ENCODE assay signal across 8 cellular contexts in genomic region chr7:23544913-23545354, GRCh38. TPM values are rescaled to one million over a fixed set of nuclear protein-coding genes. Genes with fewer than 3 reads are reported as not detected.
DNase-seq lines count a peak whose midpoint lies in the region; ATAC-seq and TF ChIP-seq lines count a peak whose summit lies in the region.

No MANE protein-coding gene starts in this region.

- H3K9me3 ChIP-seq in neural cell (ENCODE audit: low read length), result no peaks in the 10 kb centered on the region

- H3K4me3 ChIP-seq in astrocyte of the cerebellum (ENCODE audit: low read depth, low read length) (no peak overlapping the region), neural cell (ENCODE audit: low read length) (no peak overlapping the region)

- H2AFZ ChIP-seq in neural cell (ENCODE audit: low read depth, low read length), result no peak overlapping the region

- H3K9me2 ChIP-seq in neural cell (ENCODE audit: insufficient read depth, low read length), result no peaks in the 10 kb centered on the region

- ATAC-seq in GM18519 (IDR thresholded peaks at IDR 0.05; ENCODE audit: low FRiP score, unreplicated experiment) (peak; percentile 52), HG03039 (IDR thresholded peaks at IDR 0.05; ENCODE audit: unreplicated experiment) (peak; percentile 53)

- H3K27me3 ChIP-seq in neural cell (ENCODE audit: insufficient read depth, low read depth, low read length), result no peaks in the 10 kb centered on the region

- TF ChIP-seq EP300 in neural cell (conservative IDR thresholded peaks at IDR 0.05; ENCODE audit: poor library complexity, severe bottlenecking), result no peak

- H3K9ac ChIP-seq in neural cell (ENCODE audit: low read length), result no peak overlapping the region

- TF ChIP-seq CTCF in AG09319 (IDR thresholded peaks at IDR 0.05; ENCODE audit: low read depth, low read length) (peak; percentile 47), astrocyte of the cerebellum (IDR thresholded peaks at IDR 0.05; ENCODE audit: low read depth, low read length, missing control alignments) (peak; percentile 51), neural cell (IDR thresholded peaks at IDR 0.05; ENCODE audit: poor library complexity, severe bottlenecking) (peak; percentile 75)

- H3K79me2 ChIP-seq in neural cell (replicated peaks; ENCODE audit: insufficient read depth, low read length), result no peaks in the 10 kb centered on the region

- H3K27ac ChIP-seq in neural cell (ENCODE audit: low read length), result no peak overlapping the region

- no peaks in the 10 kb centered on the region for H3K36me3 ChIP-seq in neural cell (ENCODE audit: insufficient read depth, low read length)

- no peak for DNase-seq in AG09319 (ENCODE audit: extremely low read depth, low read depth)
- DNase-seq in NCI-H2196 treated with DMSO at 0.1 percent for 48 hours (lab: John Stamatoyannopoulos, UW; ENCODE audit: unreplicated experiment), result peak; percentile 32
- DNase-seq in astrocyte of the cerebellum (ENCODE audit: low read depth), result no peak
- no peak for DNase-seq in 8988T
- no peak for DNase-seq in hippocampal formation (lab: John Stamatoyannopoulos, UW)

- H3K4me2 ChIP-seq in neural cell (ENCODE audit: low read length), result no peak overlapping the region

- H3F3A ChIP-seq in neural cell (ENCODE audit: insufficient read depth, low read length, poor library complexity, severe bottlenecking), result no peaks in the 10 kb centered on the region

- TF ChIP-seq RAD21 in neural cell (conservative IDR thresholded peaks at IDR 0.05), result peak; percentile 74

- H4K20me1 ChIP-seq in neural cell (ENCODE audit: insufficient read depth), result no peaks in the 10 kb centered on the region

- in situ Hi-C loops in astrocyte of the cerebellum (cut with HindIII; ENCODE audit: low sequenced_read_pairs), result no loop called here

TF ChIP-seq in neural cell, 6 proteins besides CTCF, POLR2A, EP300 and RAD21:
- TF ChIP-seq SMC3 (conservative IDR thresholded peaks at IDR 0.05; ENCODE audit: poor library complexity), result peak; percentile 73
- TF ChIP-seq MXI1 (conservative IDR thresholded peaks at IDR 0.05; ENCODE audit: poor library complexity, severe bottlenecking), result no peak

RNA-seq across cellular contexts. Expression of gene TRA2A, which starts 13.2 kb away (rescaled TPM):
- polyA plus RNA-seq in neural cell, result 135 and 188 TPM in 2 replicates
- polyA minus RNA-seq in neural cell, result 71.6 and 93.8 TPM in 2 replicates

RNA-seq across cellular contexts. Expression of gene CCDC126, which starts 52.2 kb away (rescaled TPM):
- polyA plus RNA-seq in neural cell, result 21.1 and 28.0 TPM in 2 replicates
- 49.7 and 59.6 TPM in 2 replicates for polyA minus RNA-seq in neural cell
